Comparison of ENCODE assay signal across 8 cellular contexts in genomic region chr12:106301241-106301610, GRCh38. TPM values are rescaled to one million over a fixed set of nuclear protein-coding genes. Genes with fewer than 3 reads are reported as not detected.
DNase-seq lines count a peak whose midpoint lies in the region; ATAC-seq and TF ChIP-seq lines count a peak whose summit lies in the region.

No MANE protein-coding gene starts in this region.

- intact Hi-C loops in activated T-helper 2 cell treated with anti-CD3 and anti-CD28 coated beads, Interferon-gamma antibody, Interleukin-2, Interleukin-4, amounts not matched to agents 10 μg/mL and 5 μg/mL and 100 μg/mL, durations not matched to agents 14 hours and 24 hours and 36 hours (cut with micrococcal nuclease), result loop anchor here (5.0 to 10.0 kb wide), 3 partner anchors 54 to 1696 kb away; partner anchors contain the start of genes CKAP4 and PWP1
- intact Hi-C loops in stomach (cut with DNase I; ENCODE audit: low total_unique reads), result no loop called here

- H3K4me1 ChIP-seq in iPS-18a (ENCODE audit: control insufficient read depth, low read depth, low read length), result peaks cover 20% of the 10 kb centered on the region
- peaks cover 30 to 58% (median 54%) of the 10 kb centered on the region in 4 donors for H3K4me1 ChIP-seq in stomach

- peaks cover 35% of the 10 kb centered on the region for H3K4me1 Mint-ChIP-seq in T-helper 1 cell treated with Interleukin-12 subunit alpha and Interleukin-12 subunit beta and Interleukin-4 antibody, amounts not matched to agents 30 μg/mL and 1 μg/mL, for 36 hours (ENCODE audit: low read depth)
- H3K4me1 Mint-ChIP-seq in activated T-helper 2 cell treated with anti-CD3 and anti-CD28 coated beads, Interferon-gamma antibody, Interleukin-2, Interleukin-4, amounts not matched to agents 10 μg/mL and 5 μg/mL and 100 μg/mL, durations not matched to agents 14 hours and 24 hours and 36 hours (ENCODE audit: low read depth), result peaks cover 36% of the 10 kb centered on the region

- H3K27ac Mint-ChIP-seq in T-helper 1 cell treated with Interleukin-12 subunit alpha and Interleukin-12 subunit beta and Interleukin-4 antibody, amounts not matched to agents 30 μg/mL and 1 μg/mL, for 36 hours, result peak overlapping the region; percentile 96
- peak overlapping the region; percentile 89 for H3K27ac Mint-ChIP-seq in activated T-helper 2 cell treated with anti-CD3 and anti-CD28 coated beads, Interferon-gamma antibody, Interleukin-2, Interleukin-4, amounts not matched to agents 10 μg/mL and 5 μg/mL and 100 μg/mL, durations not matched to agents 14 hours and 24 hours and 36 hours

- H3K27me3 Mint-ChIP-seq in T-helper 1 cell treated with Interleukin-12 subunit alpha and Interleukin-12 subunit beta and Interleukin-4 antibody, amounts not matched to agents 30 μg/mL and 1 μg/mL, for 36 hours (ENCODE audit: low read depth), result no peaks in the 10 kb centered on the region
- H3K27me3 Mint-ChIP-seq in activated T-helper 2 cell treated with anti-CD3 and anti-CD28 coated beads, Interferon-gamma antibody, Interleukin-2, Interleukin-4, amounts not matched to agents 10 μg/mL and 5 μg/mL and 100 μg/mL, durations not matched to agents 14 hours and 24 hours and 36 hours (ENCODE audit: low read depth), result no peaks in the 10 kb centered on the region

- H3K4me3 ChIP-seq in iPS-18a (ENCODE audit: low read length) (peak overlapping the region; percentile 74), stomach (no peak overlapping the region)

- no peak for TF ChIP-seq POLR2A in stomach (IDR thresholded peaks at IDR 0.05)

- no peaks in the 10 kb centered on the region for H3K9me3 Mint-ChIP-seq in T-helper 1 cell treated with Interleukin-12 subunit alpha and Interleukin-12 subunit beta and Interleukin-4 antibody, amounts not matched to agents 30 μg/mL and 1 μg/mL, for 36 hours
- H3K9me3 Mint-ChIP-seq in activated T-helper 2 cell treated with anti-CD3 and anti-CD28 coated beads, Interferon-gamma antibody, Interleukin-2, Interleukin-4, amounts not matched to agents 10 μg/mL and 5 μg/mL and 100 μg/mL, durations not matched to agents 14 hours and 24 hours and 36 hours, result no peaks in the 10 kb centered on the region

- ATAC-seq in GM19455 (IDR thresholded peaks at IDR 0.05; ENCODE audit: unreplicated experiment) (no peak), HG03097 (IDR thresholded peaks at IDR 0.05; ENCODE audit: low FRiP score, unreplicated experiment) (no peak)

- no peak for TF ChIP-seq EP300 in stomach (IDR thresholded peaks at IDR 0.05)

- no peak overlapping the region for H3K9ac ChIP-seq in iPS-18a (ENCODE audit: low read length)

- H3K4me3 Mint-ChIP-seq in T-helper 1 cell treated with Interleukin-12 subunit alpha and Interleukin-12 subunit beta and Interleukin-4 antibody, amounts not matched to agents 30 μg/mL and 1 μg/mL, for 36 hours, result peak overlapping the region; percentile 89
- H3K4me3 Mint-ChIP-seq in activated T-helper 2 cell treated with anti-CD3 and anti-CD28 coated beads, Interferon-gamma antibody, Interleukin-2, Interleukin-4, amounts not matched to agents 10 μg/mL and 5 μg/mL and 100 μg/mL, durations not matched to agents 14 hours and 24 hours and 36 hours (ENCODE audit: low read depth), result peak overlapping the region; percentile 81

- H3K9me3 ChIP-seq in iPS-18a (ENCODE audit: control insufficient read depth, low read depth, low read length), result no peaks in the 10 kb centered on the region
- H3K9me3 ChIP-seq in stomach, result no peaks in the 10 kb centered on the region

- DNase-seq in T-helper 1 cell, result no peak
- DNase-seq in activated T-helper 2 cell treated with anti-CD3 and anti-CD28 coated beads, Interferon-gamma antibody, Interleukin-2, Interleukin-4, amounts not matched to agents 10 μg/mL and 5 μg/mL and 100 μg/mL, durations not matched to agents 14 hours and 24 hours and 36 hours (ENCODE audit: low spot score), result no peak
- no peak for DNase-seq in stomach
- no peak for DNase-seq in stimulated activated CD4-positive, alpha-beta T cell treated with anti-CD3 and anti-CD28 coated beads, Interleukin-15, amount 100 ng/mL, for 24 hours

- H3K36me3 Mint-ChIP-seq in T-helper 1 cell treated with Interleukin-12 subunit alpha and Interleukin-12 subunit beta and Interleukin-4 antibody, amounts not matched to agents 30 μg/mL and 1 μg/mL, for 36 hours (ENCODE audit: low read depth), result peaks cover 4% of the 10 kb centered on the region
- no peaks in the 10 kb centered on the region for H3K36me3 Mint-ChIP-seq in activated T-helper 2 cell treated with anti-CD3 and anti-CD28 coated beads, Interferon-gamma antibody, Interleukin-2, Interleukin-4, amounts not matched to agents 10 μg/mL and 5 μg/mL and 100 μg/mL, durations not matched to agents 14 hours and 24 hours and 36 hours (ENCODE audit: low read depth)

- H3K27ac ChIP-seq in iPS-18a (ENCODE audit: low read length) (no peak overlapping the region), stomach (peak overlapping the region; percentile 89 to 99 (median 96))

- H3K36me3 ChIP-seq in iPS-18a (ENCODE audit: control insufficient read depth, low read depth, low read length), result no peaks in the 10 kb centered on the region
- no peaks in the 10 kb centered on the region for H3K36me3 ChIP-seq in stomach

- H3K27me3 ChIP-seq in iPS-18a (ENCODE audit: control insufficient read depth, insufficient read depth, low read length) (no peaks in the 10 kb centered on the region), stomach (no peaks in the 10 kb centered on the region)

- no peak for TF ChIP-seq CTCF in stomach (IDR thresholded peaks at IDR 0.05)

- WGBS in stomach, 5 donors, result 3 to 17% (median 5%) methylated on average over 1 of the region's 1 CpG

RNA-seq across cellular contexts. Expression of gene TCP11L2, which starts 1.3 kb away (rescaled TPM):
- 4.8 and 5.1 TPM in 2 replicates for total RNA-seq in activated T-helper 2 cell treated with anti-CD3 and anti-CD28 coated beads, Interferon-gamma antibody, Interleukin-2, Interleukin-4, amounts not matched to agents 10 μg/mL and 5 μg/mL and 100 μg/mL, durations not matched to agents 14 hours and 24 hours and 36 hours
- 10 to 100 TPM in 4 of 5 donors, under 1 TPM in 1; 0.29 to 57.5 (median 32.1) TPM for total RNA-seq in stomach
- polyA plus RNA-seq in stomach, result 1 to 10 TPM; 2.3 to 7.5 (median 5.0) TPM

RNA-seq across cellular contexts. Expression of gene CKAP4, which starts 53.4 kb away (rescaled TPM):
- total RNA-seq in activated T-helper 2 cell treated with anti-CD3 and anti-CD28 coated beads, Interferon-gamma antibody, Interleukin-2, Interleukin-4, amounts not matched to agents 10 μg/mL and 5 μg/mL and 100 μg/mL, durations not matched to agents 14 hours and 24 hours and 36 hours, result 5.0 and 5.7 TPM in 2 replicates
- 10 to 100 TPM; 36.2 to 98.7 (median 71.0) TPM for total RNA-seq in stomach
- polyA plus RNA-seq in stomach, result 10 to 100 TPM; 13.7 to 27.3 (median 20.6) TPM

RNA-seq across cellular contexts. Expression of gene POLR3B, which starts 56.3 kb away (rescaled TPM):
- 8.7 and 8.9 TPM in 2 replicates for total RNA-seq in activated T-helper 2 cell treated with anti-CD3 and anti-CD28 coated beads, Interferon-gamma antibody, Interleukin-2, Interleukin-4, amounts not matched to agents 10 μg/mL and 5 μg/mL and 100 μg/mL, durations not matched to agents 14 hours and 24 hours and 36 hours
- total RNA-seq in stomach, result 10 to 100 TPM in 2 of 5 donors, 1 to 10 TPM in 2, under 1 TPM in 1; 0.87 to 31.2 (median 8.8) TPM
- polyA plus RNA-seq in stomach, result 1 to 10 TPM; 2.3 to 2.9 (median 2.4) TPM
